8 cellular contexts compared by ENCODE assay signal in the genomic region with DNA sequence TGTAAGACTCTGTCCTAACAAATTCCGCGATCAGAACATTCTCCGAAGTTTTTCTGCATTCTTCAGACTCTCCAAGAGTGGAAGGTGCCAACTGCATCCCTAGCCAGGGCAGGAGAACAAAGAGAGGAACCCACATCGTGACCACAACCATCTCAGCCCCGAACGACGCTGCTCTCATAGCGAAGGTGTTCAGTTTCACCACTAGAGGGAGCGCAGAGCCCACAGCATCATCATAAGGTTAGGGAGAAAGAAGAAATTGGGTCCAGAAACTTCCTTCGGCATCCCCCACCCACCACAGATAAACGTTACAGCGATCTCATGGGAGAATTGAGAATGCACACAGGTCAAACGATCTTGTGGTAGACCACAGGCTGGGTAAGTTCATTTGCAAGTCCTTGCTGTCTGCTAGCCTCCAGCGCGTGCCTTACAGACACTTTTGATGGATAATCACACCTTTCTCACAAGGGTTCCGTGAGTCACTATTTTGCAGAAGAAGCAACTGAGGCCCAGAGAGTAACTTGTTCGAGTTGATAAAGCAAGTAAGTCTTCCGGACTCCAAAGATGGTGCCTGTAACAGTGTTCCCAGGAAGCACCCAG. TPM values are rescaled to one million over a fixed set of nuclear protein-coding genes. Genes with fewer than 3 reads are reported as not detected.
A peak's percentile ranks its signal among the peaks of the same experiment; 100 is the strongest.
DNase-seq lines count a peak whose midpoint lies in the region; ATAC-seq lines count a peak whose summit lies in the region.

No MANE protein-coding gene starts in this region.

- H3K4me1 ChIP-seq in adipocyte (ENCODE audit: control insufficient read depth, insufficient read depth, low read length): peaks cover 15% of the 10 kb centered on the region

- H3K9me3 ChIP-seq in adipocyte (ENCODE audit: control insufficient read depth, low read length): peaks cover 3% of the 10 kb centered on the region

- peak; percentile 61 for ATAC-seq in GM19397 (IDR thresholded peaks at IDR 0.05; ENCODE audit: unreplicated experiment)
- peak; percentile 80 to 83 for ATAC-seq in left cardiac atrium
- ATAC-seq in GM18502 (IDR thresholded peaks at IDR 0.05; ENCODE audit: poor library complexity, unreplicated experiment): no peak

- intact Hi-C loops in left cardiac atrium (cut with DNase I): loop anchor here (2.0 to 5.0 kb wide), 3 partner anchors 556 to 564 kb away; no protein-coding TSS in a partner anchor

- no peak overlapping the region for H3K4me3 ChIP-seq in adipocyte (ENCODE audit: low read length)

- DNase-seq in AML-193 (lab: John Stamatoyannopoulos, UW) (peak; percentile 42 to 44), NCI-H1417 (lab: John Stamatoyannopoulos, UW) (peak; percentile 54 to 93 (median 77)), SW480 (ENCODE audit: low spot score) (peak; percentile 69), adipocyte (ENCODE audit: low read depth) (peak; percentile 92), left cardiac atrium (peak; percentile 53), retina (peak; percentile 82)

- no peaks in the 10 kb centered on the region for H3K27me3 ChIP-seq in adipocyte (replicated peaks; ENCODE audit: control insufficient read depth, insufficient read depth, low read length)

- H3K36me3 ChIP-seq in adipocyte (ENCODE audit: control insufficient read depth, insufficient read depth, low read length, severe bottlenecking): no peaks in the 10 kb centered on the region

- peak overlapping the region; percentile 2 for H3K9ac ChIP-seq in adipocyte (ENCODE audit: low read length)

RNA-seq across cellular contexts. Expression of gene ARL4C, which starts 53.7 kb away (rescaled TPM):
- 1 to 10 TPM; 4.2 to 9.2 TPM for total RNA-seq in left cardiac atrium
